In the genomic region with DNA sequence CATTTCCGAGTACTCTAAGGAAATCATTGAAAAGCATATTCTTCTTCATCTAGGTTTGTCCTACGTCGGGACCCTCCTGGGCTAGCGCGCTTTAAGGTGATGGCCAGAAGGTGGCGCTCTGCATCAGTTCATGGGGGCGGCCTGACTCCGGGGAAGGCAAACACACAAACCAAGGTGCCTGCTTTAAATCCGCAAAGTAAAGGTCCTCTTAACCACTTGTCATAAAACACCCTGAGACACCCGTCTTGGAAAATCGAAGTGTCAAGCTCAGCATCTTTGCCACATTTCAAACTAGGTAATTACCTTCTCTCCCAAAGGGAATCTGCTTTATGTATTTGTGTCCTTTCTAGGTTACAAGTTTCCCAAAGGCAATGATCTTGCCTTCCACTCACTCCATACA, we compare ENCODE assay signal across 8 cellular contexts. TPM values are rescaled to one million over a fixed set of nuclear protein-coding genes. Genes with fewer than 3 reads are reported as not detected.
DNase-seq lines count a peak whose midpoint lies in the region; ATAC-seq, FAIRE-seq and TF ChIP-seq lines count a peak whose summit lies in the region.

No MANE protein-coding gene starts in this region.

- no peaks in the 10 kb centered on the region for H3K9me3 ChIP-seq in body of pancreas

- H3K27ac ChIP-seq in body of pancreas: no peak overlapping the region

- H3K4me1 ChIP-seq in body of pancreas: peaks cover 21% of the 10 kb centered on the region

- H3K27me3 ChIP-seq in body of pancreas: no peaks in the 10 kb centered on the region

- H3K4me3 ChIP-seq in body of pancreas: no peak overlapping the region

- peak; percentile 13 for FAIRE-seq in TTC549 (lab: Jason Lieb, UNC)

- peak; percentile 37 for DNase-seq in DMS53 treated with DMSO at 0.1 percent for 48 hours (lab: John Stamatoyannopoulos, UW; ENCODE audit: unreplicated experiment)
- peak; percentile 27 to 74 for DNase-seq in NCI-H1930 (lab: John Stamatoyannopoulos, UW)
- peak; percentile 68 to 78 (median 70) for DNase-seq in body of pancreas
- DNase-seq in inferior parietal cortex (ENCODE audit: extremely low spot score): peak; percentile 79
- DNase-seq in stimulated activated CD4-positive, alpha-beta T cell treated with anti-CD3 and anti-CD28 coated beads, Interleukin-15, amount 100 ng/mL, for 24 hours: peak; percentile 84

- 1 to 3% methylated on average over 11 of the region's 11 CpGs for WGBS in body of pancreas, 2 donors

- ATAC-seq in HG02588 (IDR thresholded peaks at IDR 0.05; ENCODE audit: unreplicated experiment) (peak; percentile 73), body of pancreas (peak; percentile 61), HG03159 (IDR thresholded peaks at IDR 0.05; ENCODE audit: unreplicated experiment) (no peak)

- TF ChIP-seq POLR2A in body of pancreas (IDR thresholded peaks at IDR 0.05): no peak

- peak; percentile 68 to 94 (median 79) for TF ChIP-seq CTCF in body of pancreas (IDR thresholded peaks at IDR 0.05)

- intact Hi-C loops in body of pancreas (cut with DNase I): no loop called here

- H3K36me3 ChIP-seq in body of pancreas (replicated peaks in 1 of 2; ENCODE audit: insufficient read depth in 1 of 2, low read depth in 2 of 2): no peaks in the 10 kb centered on the region

RNA-seq across cellular contexts. Expression of gene LMO2, which starts 34.0 kb away (rescaled TPM):
- 1 to 10 TPM; 7.3 to 8.0 TPM for total RNA-seq in body of pancreas
